ENCODE assay signal across 9 cellular contexts in genomic region chr6:29011276-29011734, GRCh38. TPM values are rescaled to one million over a fixed set of nuclear protein-coding genes. Genes with fewer than 3 reads are reported as not detected.
DNase-seq lines count a peak whose midpoint lies in the region; ATAC-seq, FAIRE-seq and TF ChIP-seq lines count a peak whose summit lies in the region.
"Had no signal": no experiment of that assay in that cellular context is flagged by ENCODE, and none has a peak within 500 bp of the region (broad histone marks: within the 10 kb centered on the region; RNA-seq: fewer than 3 reads in every experiment).

No MANE protein-coding gene starts in this region.

- peak overlapping the region; percentile 85 for H3K4me3 Mint-ChIP-seq in activated T-helper 2 cell treated with anti-CD3 and anti-CD28 coated beads, Interferon-gamma antibody, Interleukin-2, Interleukin-4, amounts not matched to agents 10 μg/mL and 5 μg/mL and 100 μg/mL, durations not matched to agents 14 hours and 24 hours and 36 hours (ENCODE audit: low read depth)

- no peaks in the 10 kb centered on the region for H3K79me2 ChIP-seq in HepG2 (ENCODE audit: insufficient read depth, low read length)

- TF ChIP-seq EP300 in HepG2 (IDR thresholded peaks at IDR 0.05; ENCODE audit: low read depth in 2 of 2, low read length in 2 of 2) = no peak
- TF ChIP-seq EP300 in HepG2 (CRISPR knock-in tag; IDR thresholded peaks at IDR 0.05; ENCODE audit: borderline replicate concordance) = no peak
- no peak for TF ChIP-seq EP300 in gastroesophageal sphincter (IDR thresholded peaks at IDR 0.05)

- no peaks in the 10 kb centered on the region for H4K20me1 ChIP-seq in HepG2 (ENCODE audit: insufficient read depth, low read length)

- no peak overlapping the region for H3K4me2 ChIP-seq in HepG2 (ENCODE audit: low read depth, low read length)

- peaks cover 0 to 13% (median 3%) of the 10 kb centered on the region in 4 donors for H3K27me3 ChIP-seq in liver (ENCODE audit: control insufficient read depth in 4 of 4, insufficient read depth in 4 of 4, low read length in 3 of 4)
- no peaks in the 10 kb centered on the region; a peak in 2 of 5 replicates for H3K27me3 ChIP-seq in HepG2 (ENCODE audit: control insufficient read depth in 1 of 2, insufficient read depth in 2 of 2, low read length in 2 of 2)
- H3K27me3 ChIP-seq in NT2/D1 (ENCODE audit: insufficient read depth, insufficient read length) = peaks cover 31% of the 10 kb centered on the region
- peaks cover 16% of the 10 kb centered on the region for H3K27me3 ChIP-seq in gastroesophageal sphincter

- in situ Hi-C loops in HepG2 (cut with HindIII; ENCODE audit: extremely low pct_ligation_motif_present, low pct_unique_long_range_greater_than_20kb) = loop anchor here (10.0 kb wide), 2 partner anchors 147 to 327 kb away; no protein-coding TSS in a partner anchor

- peaks cover 0 to 3% (median 0%) of the 10 kb centered on the region in 4 donors for H3K9me3 ChIP-seq in liver (ENCODE audit: control insufficient read depth in 4 of 4, low read length in 3 of 4)
- H3K9me3 ChIP-seq in HepG2 (ENCODE audit: low read length) = no peaks in the 10 kb centered on the region
- peaks cover 14% of the 10 kb centered on the region; the same call in 1 of the 2 replicates for H3K9me3 ChIP-seq in NT2/D1 (ENCODE audit: insufficient read depth, low read length)
- H3K9me3 ChIP-seq in gastroesophageal sphincter = no peaks in the 10 kb centered on the region

- POLR2A ChIA-PET in HepG2 (lab: Yijun Ruan, JAX) = no interaction called here

- ATAC-seq in HepG2 = no peak
- peak; percentile 68 for ATAC-seq in gastroesophageal sphincter
- no peak for ATAC-seq in HG02642 (IDR thresholded peaks at IDR 0.05; ENCODE audit: poor library complexity, unreplicated experiment)

- peak overlapping the region in 2 of 3 donors; percentile 41 to 51 for H3K4me3 ChIP-seq in liver (ENCODE audit: low read depth in 1 of 3, low read length in 3 of 3)
- H3K4me3 ChIP-seq in HepG2 (replicated peaks in 1 of 3; ENCODE audit: insufficient read depth in 1 of 3, low read depth in 2 of 3, low read length in 3 of 3) = no peak overlapping the region
- peak overlapping the region; percentile 54 for H3K4me3 ChIP-seq in NT2/D1 (ENCODE audit: insufficient read length, low read depth)
- H3K4me3 ChIP-seq in gastroesophageal sphincter = peak overlapping the region; percentile 32 to 53

- WGBS in liver = 5% methylated on average over 30 of the region's 30 CpGs
- 81% methylated on average over 30 of the region's 30 CpGs for WGBS in HepG2 (ENCODE audit: low lambda C conversion rate)
- 0 to 2% methylated on average over 7 to 10 of the region's 30 CpGs for WGBS in gastroesophageal sphincter (ENCODE audit: low coverage in 1 of 2), 2 donors

- H3K9ac ChIP-seq in liver (ENCODE audit: low read depth in 1 of 2, low read length in 2 of 2) = no peak overlapping the region
- no peak overlapping the region for H3K9ac ChIP-seq in HepG2 (ENCODE audit: insufficient read depth, low read depth, low read length)
- peak overlapping the region; percentile 32 for H3K9ac ChIP-seq in NT2/D1 (ENCODE audit: insufficient read length, low read depth)

- no peak for TF ChIP-seq CTCF in liver (IDR thresholded peaks at IDR 0.05; ENCODE audit: low read depth, low read length, missing input control)
- TF ChIP-seq CTCF in HepG2 (CRISPR knock-in tag; IDR thresholded peaks at IDR 0.05) = no peak
- TF ChIP-seq CTCF in gastroesophageal sphincter (IDR thresholded peaks at IDR 0.05) = no peak

- peaks cover 6% of the 10 kb centered on the region for H3K36me3 Mint-ChIP-seq in activated T-helper 2 cell treated with anti-CD3 and anti-CD28 coated beads, Interferon-gamma antibody, Interleukin-2, Interleukin-4, amounts not matched to agents 10 μg/mL and 5 μg/mL and 100 μg/mL, durations not matched to agents 14 hours and 24 hours and 36 hours (ENCODE audit: low read depth)

- peaks cover 16% of the 10 kb centered on the region for H3K4me1 Mint-ChIP-seq in activated T-helper 2 cell treated with anti-CD3 and anti-CD28 coated beads, Interferon-gamma antibody, Interleukin-2, Interleukin-4, amounts not matched to agents 10 μg/mL and 5 μg/mL and 100 μg/mL, durations not matched to agents 14 hours and 24 hours and 36 hours (ENCODE audit: low read depth)

- TF ChIP-seq RAD21 in liver (IDR thresholded peaks at IDR 0.05) = no peak
- no peak for TF ChIP-seq RAD21 in HepG2 (CRISPR knock-in tag; IDR thresholded peaks at IDR 0.05)

- CTCF ChIA-PET in HepG2 (lab: Yijun Ruan, JAX; ENCODE audit: low intra/inter-chr PET ratio, low total read pairs) = no interaction called here

- H3K4me1 ChIP-seq in liver (ENCODE audit: control insufficient read depth in 4 of 4, insufficient read depth in 4 of 4, low read length in 3 of 4) (peaks cover 2 to 6% (median 5%) of the 10 kb centered on the region in 4 donors), HepG2 (ENCODE audit: insufficient read depth, low read length) (peaks cover 27% of the 10 kb centered on the region), NT2/D1 (ENCODE audit: insufficient read depth, insufficient read length) (no peaks in the 10 kb centered on the region), gastroesophageal sphincter (peaks cover 0 to 15% (median 0%) of the 10 kb centered on the region in 3 donors)

- intact Hi-C loops in HepG2 (cut with micrococcal nuclease; ENCODE audit: unreplicated experiment) = no loop called here
- intact Hi-C loops in activated T-helper 2 cell treated with anti-CD3 and anti-CD28 coated beads, Interferon-gamma antibody, Interleukin-2, Interleukin-4, amounts not matched to agents 10 μg/mL and 5 μg/mL and 100 μg/mL, durations not matched to agents 14 hours and 24 hours and 36 hours (cut with micrococcal nuclease) = loop anchor here (10.0 kb wide), 1 partner anchor 573 kb away; the partner anchor contains the start of gene OR2H2

- H3K9me3 Mint-ChIP-seq in activated T-helper 2 cell treated with anti-CD3 and anti-CD28 coated beads, Interferon-gamma antibody, Interleukin-2, Interleukin-4, amounts not matched to agents 10 μg/mL and 5 μg/mL and 100 μg/mL, durations not matched to agents 14 hours and 24 hours and 36 hours = peaks cover 6% of the 10 kb centered on the region

- no peak for TF ChIP-seq POLR2A in HepG2 (IDR thresholded peaks at IDR 0.05; ENCODE audit: insufficient read depth in 1 of 2, low read depth in 2 of 2, low read length in 2 of 2)
- no peak for TF ChIP-seq POLR2A in gastroesophageal sphincter (IDR thresholded peaks at IDR 0.05)

- FAIRE-seq in HepG2 (lab: Jason Lieb, UNC) = no peak
- FAIRE-seq: frontal cortex had no signal

- no peaks in the 10 kb centered on the region for H3K36me3 ChIP-seq in liver (ENCODE audit: control insufficient read depth in 4 of 4, insufficient read depth in 3 of 4, low read depth in 1 of 4, low read length in 3 of 4)
- no peaks in the 10 kb centered on the region for H3K36me3 ChIP-seq in HepG2 (replicated peaks in 1 of 2; ENCODE audit: control insufficient read depth in 1 of 2, insufficient read depth in 2 of 2, low read length in 2 of 2)
- no peaks in the 10 kb centered on the region for H3K36me3 ChIP-seq in NT2/D1 (ENCODE audit: insufficient read depth, insufficient read length, low read length)
- H3K36me3 ChIP-seq in gastroesophageal sphincter = no peaks in the 10 kb centered on the region

- H3K27ac ChIP-seq in liver (ENCODE audit: low read depth in 1 of 2, low read length in 2 of 2) (no peak overlapping the region), HepG2 (ENCODE audit: extremely low read length, insufficient read depth, low read length) (no peak overlapping the region), gastroesophageal sphincter (peak overlapping the region in 2 of 4 donors; percentile 20 to 42)

- H3K27me3 Mint-ChIP-seq in activated T-helper 2 cell treated with anti-CD3 and anti-CD28 coated beads, Interferon-gamma antibody, Interleukin-2, Interleukin-4, amounts not matched to agents 10 μg/mL and 5 μg/mL and 100 μg/mL, durations not matched to agents 14 hours and 24 hours and 36 hours (ENCODE audit: low read depth) = peaks cover 25% of the 10 kb centered on the region

- no TSS peak for BruUV-seq in HepG2 (replicated peaks; lab: Mats Ljungman, UMichigan)

- DNase-seq in HepG2 (ENCODE audit: low spot score) (no peak), NT2/D1 (ENCODE audit: low read depth, low spot score) (peak; percentile 28), non-pigmented ciliary epithelial cell (ENCODE audit: low read depth) (peak; percentile 30), cerebellar nuclear complex (lab: John Stamatoyannopoulos, UW) (no peak)
- peak; percentile 52 for DNase-seq in activated T-helper 2 cell treated with anti-CD3 and anti-CD28 coated beads, Interferon-gamma antibody, Interleukin-2, Interleukin-4, amounts not matched to agents 10 μg/mL and 5 μg/mL and 100 μg/mL, durations not matched to agents 14 hours and 24 hours and 36 hours (ENCODE audit: low spot score)

- peak overlapping the region; percentile 53 for H3K27ac Mint-ChIP-seq in activated T-helper 2 cell treated with anti-CD3 and anti-CD28 coated beads, Interferon-gamma antibody, Interleukin-2, Interleukin-4, amounts not matched to agents 10 μg/mL and 5 μg/mL and 100 μg/mL, durations not matched to agents 14 hours and 24 hours and 36 hours

- H2AFZ ChIP-seq in HepG2 (ENCODE audit: low read length) = no peak overlapping the region

RNA-seq across cellular contexts. Expression of gene ZNF311, which starts 6.2 kb away (rescaled TPM):
- total RNA-seq in liver = 1 to 10 TPM in 1 of 2 donors, under 1 TPM in 1; 0.42 to 1.1 TPM
- under 1 TPM; 0.19 to 0.31 TPM for polyA plus RNA-seq in liver
- not detected in 2 replicates for total RNA-seq in HepG2 (2016; rRNA removed; fragmentation: Illumina TruSeq; extraction: Trizol)
- not detected in 2 replicates for total RNA-seq in HepG2 (2016; cell fraction: cytosol; rRNA removed; fragmentation: Illumina TruSeq; extraction: Trizol; ENCODE audit: low read depth)
- not detected in 2 replicates for total RNA-seq in HepG2 (2016; cell fraction: insoluble cytoplasmic fraction; rRNA removed; fragmentation: Illumina TruSeq; extraction: Trizol)
- not detected in 2 replicates for total RNA-seq in HepG2 (2016; cell fraction: membrane; rRNA removed; fragmentation: Illumina TruSeq; extraction: Trizol)
- total RNA-seq in HepG2 (2016; cell fraction: nucleus; rRNA removed; fragmentation: Illumina TruSeq; extraction: Trizol) = not detected in 2 replicates
- polyA plus RNA-seq in HepG2 (2011; rRNA removed) = not detected in 2 replicates
- polyA plus RNA-seq in HepG2 (2011; cell fraction: cytosol; rRNA removed) = not detected in 2 replicates
- polyA plus RNA-seq in HepG2 (2011; cell fraction: nucleus; rRNA removed) = not detected in 2 replicates
- polyA plus RNA-seq in HepG2 (2012) = not detected in 2 replicates
- polyA plus RNA-seq in HepG2 (2016; cell fraction: cytosol; fragmentation: Illumina TruSeq; extraction: Trizol; ENCODE audit: low read depth) = not detected in 2 replicates
- polyA plus RNA-seq in HepG2 (2016; cell fraction: insoluble cytoplasmic fraction; fragmentation: Illumina TruSeq; extraction: Trizol; ENCODE audit: low read depth) = not detected in 2 replicates
- not detected in 2 replicates for polyA plus RNA-seq in HepG2 (2016; cell fraction: membrane; fragmentation: Illumina TruSeq; extraction: Trizol; ENCODE audit: low read depth)
- polyA plus RNA-seq in HepG2 (2016; cell fraction: nucleus; fragmentation: Illumina TruSeq; extraction: Trizol; ENCODE audit: insufficient read depth, low read depth) = not detected in 2 replicates
- 1.1 TPM in 1 of 2 replicates, not detected in the other for polyA minus RNA-seq in HepG2 (2011; rRNA and poly(A)+ RNA removed; ENCODE audit: low replicate concordance)
- polyA minus RNA-seq in HepG2 (2011; cell fraction: cytosol; rRNA and poly(A)+ RNA removed) = not detected in 2 replicates
- polyA minus RNA-seq in HepG2 (2011; cell fraction: nucleus; rRNA and poly(A)+ RNA removed) = not detected in 2 replicates
- total RNA-seq in activated T-helper 2 cell treated with anti-CD3 and anti-CD28 coated beads, Interferon-gamma antibody, Interleukin-2, Interleukin-4, amounts not matched to agents 10 μg/mL and 5 μg/mL and 100 μg/mL, durations not matched to agents 14 hours and 24 hours and 36 hours = 0.59 and 0.87 TPM in 2 replicates
- total RNA-seq in gastroesophageal sphincter = 1 to 10 TPM in 1 of 4 donors, under 1 TPM in 3; 0.35 to 1.4 (median 0.88) TPM

RNA-seq across cellular contexts. Expression of gene OR2W1, which starts 33.7 kb away (rescaled TPM):
- not detected for total RNA-seq in liver
- not detected for polyA plus RNA-seq in liver
- total RNA-seq in HepG2 (2016; rRNA removed; fragmentation: Illumina TruSeq; extraction: Trizol) = not detected in 2 replicates
- not detected in 2 replicates for total RNA-seq in HepG2 (2016; cell fraction: cytosol; rRNA removed; fragmentation: Illumina TruSeq; extraction: Trizol; ENCODE audit: low read depth)
- total RNA-seq in HepG2 (2016; cell fraction: insoluble cytoplasmic fraction; rRNA removed; fragmentation: Illumina TruSeq; extraction: Trizol) = not detected in 2 replicates
- not detected in 2 replicates for total RNA-seq in HepG2 (2016; cell fraction: membrane; rRNA removed; fragmentation: Illumina TruSeq; extraction: Trizol)
- not detected in 2 replicates for total RNA-seq in HepG2 (2016; cell fraction: nucleus; rRNA removed; fragmentation: Illumina TruSeq; extraction: Trizol)
- polyA plus RNA-seq in HepG2 (2011; rRNA removed) = not detected in 2 replicates
- polyA plus RNA-seq in HepG2 (2011; cell fraction: cytosol; rRNA removed) = not detected in 2 replicates
- not detected in 2 replicates for polyA plus RNA-seq in HepG2 (2011; cell fraction: nucleus; rRNA removed)
- not detected in 2 replicates for polyA plus RNA-seq in HepG2 (2012)
- polyA plus RNA-seq in HepG2 (2016; cell fraction: cytosol; fragmentation: Illumina TruSeq; extraction: Trizol; ENCODE audit: low read depth) = not detected in 2 replicates
- not detected in 2 replicates for polyA plus RNA-seq in HepG2 (2016; cell fraction: insoluble cytoplasmic fraction; fragmentation: Illumina TruSeq; extraction: Trizol; ENCODE audit: low read depth)
- polyA plus RNA-seq in HepG2 (2016; cell fraction: membrane; fragmentation: Illumina TruSeq; extraction: Trizol; ENCODE audit: low read depth) = not detected in 2 replicates
- polyA plus RNA-seq in HepG2 (2016; cell fraction: nucleus; fragmentation: Illumina TruSeq; extraction: Trizol; ENCODE audit: insufficient read depth, low read depth) = not detected in 2 replicates
- not detected in 2 replicates for polyA minus RNA-seq in HepG2 (2011; rRNA and poly(A)+ RNA removed; ENCODE audit: low replicate concordance)
- polyA minus RNA-seq in HepG2 (2011; cell fraction: cytosol; rRNA and poly(A)+ RNA removed) = not detected in 2 replicates
- not detected in 2 replicates for polyA minus RNA-seq in HepG2 (2011; cell fraction: nucleus; rRNA and poly(A)+ RNA removed)
- not detected in 2 replicates for total RNA-seq in activated T-helper 2 cell treated with anti-CD3 and anti-CD28 coated beads, Interferon-gamma antibody, Interleukin-2, Interleukin-4, amounts not matched to agents 10 μg/mL and 5 μg/mL and 100 μg/mL, durations not matched to agents 14 hours and 24 hours and 36 hours
- not detected for total RNA-seq in gastroesophageal sphincter
- total RNA-seq: frontal cortex had no signal

Comparison
In these comparisons a context has a peak if more than half of its experiments do, and no peak if none do; other contexts are left out.
1. H3K4me3 ChIP-seq: peak in liver (2 of 3), NT2/D1 (single experiment) and gastroesophageal sphincter (2 of 2); none in HepG2 (0 of 3).
2. DNase-seq: peak in NT2/D1 (single experiment), activated T-helper 2 cell treated with anti-CD3 and anti-CD28 coated beads, Interferon-gamma antibody, Interleukin-2, Interleukin-4, amounts not matched to agents 10 μg/mL and 5 μg/mL and 100 μg/mL, durations not matched to agents 14 hours and 24 hours and 36 hours (single experiment) and non-pigmented ciliary epithelial cell (single experiment); none in HepG2 (single experiment) and cerebellar nuclear complex (0 of 2).